21 cellular contexts compared by ENCODE assay signal in the genomic region with DNA sequence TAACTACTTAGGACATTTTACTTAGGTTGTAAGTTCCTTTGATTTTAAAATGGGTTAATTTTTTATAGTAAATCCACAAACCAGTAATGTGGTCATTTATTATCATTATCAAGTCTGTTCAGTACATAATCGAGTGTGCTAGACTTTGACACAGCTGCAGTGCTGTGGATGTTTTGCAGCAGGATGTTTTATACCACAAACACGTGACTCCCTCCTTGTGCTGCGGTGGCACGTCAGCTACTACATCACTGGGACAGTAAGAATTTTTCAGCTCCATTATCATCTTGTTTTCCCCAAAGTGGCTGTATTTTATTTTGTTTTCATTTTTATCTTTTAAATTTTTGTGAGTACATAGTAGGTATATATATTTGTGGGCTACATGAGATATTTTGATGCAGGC.
A peak's percentile ranks its signal among the peaks of the same experiment; 100 is the strongest.
DNase-seq lines count a peak whose midpoint lies in the region; ATAC-seq lines count a peak whose summit lies in the region.
"Had no signal": no experiment of that assay in that cellular context is flagged by ENCODE, and none has a peak within 500 bp of the region (broad histone marks: within the 10 kb centered on the region; RNA-seq: fewer than 3 reads in every experiment).

No MANE protein-coding gene starts in this region.

- DNase-seq in activated CD8-positive, alpha-beta memory T cell treated with anti-CD3 and anti-CD28 coated beads for 4 hours (ENCODE audit: low read depth in 2 of 2), result peak; percentile 11 to 25
- DNase-seq in activated CD8-positive, alpha-beta memory T cell treated with anti-CD3 and anti-CD28 coated beads for 24 hours, result no peak
- peak; percentile 11 to 44 (median 23) for DNase-seq in CD4-positive, alpha-beta memory T cell
- peak; percentile 25 for DNase-seq in T-helper 22 cell (ENCODE audit: low read depth)
- DNase-seq in naive thymus-derived CD4-positive, alpha-beta T cell, result peak in 7 of 9 donors; percentile 17 to 44 (median 26)
- DNase-seq in dermis blood vessel endothelial cell, result no peak
- DNase-seq: dorsolateral prefrontal cortex, esophagus squamous epithelium, H9, KG1, NCI-H1092 treated with DMSO at 0.1 percent for 48 hours, NCI-H2081 treated with DMSO at 0.1 percent for 48 hours, NCI-H510A, SHP77 treated with DMSO at 0.1 percent for 48 hours, T1000 had no signal

- no peaks in the 10 kb centered on the region for H3K36me3 ChIP-seq in CD4-positive, alpha-beta memory T cell (ENCODE audit: insufficient read depth, low read length)
- peaks cover 0 to 11% (median 0%) of the 10 kb centered on the region in 3 experiments for H3K36me3 ChIP-seq in naive thymus-derived CD4-positive, alpha-beta T cell (ENCODE audit: control insufficient read depth in 2 of 3, insufficient read depth in 3 of 3, low read length in 3 of 3)

- peaks cover 12% of the 10 kb centered on the region for H3K4me1 ChIP-seq in CD4-positive, alpha-beta memory T cell (ENCODE audit: insufficient read depth, low read length)
- no peaks in the 10 kb centered on the region for H3K4me1 ChIP-seq in naive thymus-derived CD4-positive, alpha-beta T cell (ENCODE audit: control insufficient read depth in 2 of 2, insufficient read depth in 2 of 2, low read length in 2 of 2)
- H3K4me1 ChIP-seq: esophagus squamous epithelium had no signal

- CTCF ChIA-PET in CD4-positive, alpha-beta memory T cell (lab: Charles Lee; ENCODE audit: partially characterized antibody), result no interaction called here
- CTCF ChIA-PET in naive thymus-derived CD4-positive, alpha-beta T cell (lab: Charles Lee), result no interaction called here

- H3K27ac ChIP-seq in CD4-positive, alpha-beta memory T cell (ENCODE audit: low read depth, low read length), result no peak overlapping the region
- H3K27ac ChIP-seq in naive thymus-derived CD4-positive, alpha-beta T cell (ENCODE audit: low read depth, low read length), result no peak overlapping the region
- H3K27ac ChIP-seq: dorsolateral prefrontal cortex, esophagus squamous epithelium had no signal

- H3K9me3 ChIP-seq in CD4-positive, alpha-beta memory T cell (ENCODE audit: control insufficient read depth in 1 of 2, low read length in 2 of 2), result no peaks in the 10 kb centered on the region
- no peaks in the 10 kb centered on the region for H3K9me3 ChIP-seq in naive thymus-derived CD4-positive, alpha-beta T cell (ENCODE audit: control insufficient read depth in 2 of 3, low read length in 3 of 3)
- H3K9me3 ChIP-seq: esophagus squamous epithelium had no signal

- peaks cover 31 to 52% of the 10 kb centered on the region in 2 donors for H3K36me3 Mint-ChIP-seq in CD4-positive, alpha-beta memory T cell
- peaks cover under 1 to 46% (median 26%) of the 10 kb centered on the region in 5 donors for H3K36me3 Mint-ChIP-seq in naive thymus-derived CD4-positive, alpha-beta T cell

- no peaks in the 10 kb centered on the region for H3K27me3 ChIP-seq in CD4-positive, alpha-beta memory T cell (ENCODE audit: insufficient read depth, low read length)
- H3K27me3 ChIP-seq in naive thymus-derived CD4-positive, alpha-beta T cell (ENCODE audit: control insufficient read depth in 2 of 2, insufficient read depth in 2 of 2, low read length in 2 of 2), result no peaks in the 10 kb centered on the region
- H3K27me3 ChIP-seq: dorsolateral prefrontal cortex, esophagus squamous epithelium had no signal

- no peak overlapping the region for H3K4me3 ChIP-seq in CD4-positive, alpha-beta memory T cell (ENCODE audit: low read length in 2 of 2)
- no peak overlapping the region for H3K4me3 ChIP-seq in naive thymus-derived CD4-positive, alpha-beta T cell (ENCODE audit: low read length)
- H3K4me3 ChIP-seq: dorsolateral prefrontal cortex, esophagus squamous epithelium, smooth muscle cell had no signal

- peak; percentile 92 for ATAC-seq in naive thymus-derived CD4-positive, alpha-beta T cell
- ATAC-seq in GM21515 (IDR thresholded peaks at IDR 0.05; ENCODE audit: unreplicated experiment) (no peak), HG03439 (IDR thresholded peaks at IDR 0.05; ENCODE audit: unreplicated experiment) (no peak)

- intact Hi-C loops in CD4-positive, alpha-beta memory T cell (cut with micrococcal nuclease), result no loop called here
- intact Hi-C loops in naive thymus-derived CD4-positive, alpha-beta T cell (cut with micrococcal nuclease), result no loop called here

- H3K27ac Mint-ChIP-seq in CD4-positive, alpha-beta memory T cell, result peak overlapping the region in 1 of 7 donors; percentile 46
- H3K27ac Mint-ChIP-seq in naive thymus-derived CD4-positive, alpha-beta T cell, result peak overlapping the region in 5 of 9 donors; percentile 28 to 69 (median 43)
- H3K27ac Mint-ChIP-seq: activated naive CD8-positive, alpha-beta T cell; nephron; progenitor cell of endocrine pancreas had no signal

- no peaks in the 10 kb centered on the region for H3K27me3 Mint-ChIP-seq in CD4-positive, alpha-beta memory T cell
- H3K27me3 Mint-ChIP-seq in naive thymus-derived CD4-positive, alpha-beta T cell, result no peaks in the 10 kb centered on the region
- H3K27me3 Mint-ChIP-seq: activated naive CD8-positive, alpha-beta T cell; progenitor cell of endocrine pancreas had no signal

- POLR2A ChIA-PET in CD4-positive, alpha-beta memory T cell (lab: Charles Lee; ENCODE audit: partially characterized antibody), result interaction anchor here (1.3 kb wide), 1 partner anchor 71 kb away, joined by 6 read pairs; no protein-coding TSS in a partner anchor
- POLR2A ChIA-PET in naive thymus-derived CD4-positive, alpha-beta T cell (lab: Charles Lee), result no interaction called here

- no peak overlapping the region for H3K4me3 Mint-ChIP-seq in CD4-positive, alpha-beta memory T cell
- H3K4me3 Mint-ChIP-seq in naive thymus-derived CD4-positive, alpha-beta T cell, result no peak overlapping the region
- H3K4me3 Mint-ChIP-seq: activated naive CD8-positive, alpha-beta T cell; H9; nephron had no signal

- H3K4me1 Mint-ChIP-seq in CD4-positive, alpha-beta memory T cell, result peaks cover 5 to 15% (median 8%) of the 10 kb centered on the region in 4 donors
- peaks cover 4 to 23% (median 13%) of the 10 kb centered on the region in 7 donors for H3K4me1 Mint-ChIP-seq in naive thymus-derived CD4-positive, alpha-beta T cell

- no peaks in the 10 kb centered on the region for H3K9me3 Mint-ChIP-seq in CD4-positive, alpha-beta memory T cell
- no peaks in the 10 kb centered on the region for H3K9me3 Mint-ChIP-seq in naive thymus-derived CD4-positive, alpha-beta T cell
- H3K9me3 Mint-ChIP-seq: H9, nephron had no signal

Comparison
In these comparisons a context has a peak if more than half of its experiments do, and no peak if none do; other contexts are left out.
1. DNase-seq: peak in activated CD8-positive, alpha-beta memory T cell treated with anti-CD3 and anti-CD28 coated beads for 4 hours (2 of 2), CD4-positive, alpha-beta memory T cell (5 of 5), T-helper 22 cell (single experiment) and naive thymus-derived CD4-positive, alpha-beta T cell (7 of 9); none in activated CD8-positive, alpha-beta memory T cell treated with anti-CD3 and anti-CD28 coated beads for 24 hours (single experiment) and dermis blood vessel endothelial cell (single experiment).